Comparison of ENCODE assay signal across 13 cellular contexts in the genomic region with DNA sequence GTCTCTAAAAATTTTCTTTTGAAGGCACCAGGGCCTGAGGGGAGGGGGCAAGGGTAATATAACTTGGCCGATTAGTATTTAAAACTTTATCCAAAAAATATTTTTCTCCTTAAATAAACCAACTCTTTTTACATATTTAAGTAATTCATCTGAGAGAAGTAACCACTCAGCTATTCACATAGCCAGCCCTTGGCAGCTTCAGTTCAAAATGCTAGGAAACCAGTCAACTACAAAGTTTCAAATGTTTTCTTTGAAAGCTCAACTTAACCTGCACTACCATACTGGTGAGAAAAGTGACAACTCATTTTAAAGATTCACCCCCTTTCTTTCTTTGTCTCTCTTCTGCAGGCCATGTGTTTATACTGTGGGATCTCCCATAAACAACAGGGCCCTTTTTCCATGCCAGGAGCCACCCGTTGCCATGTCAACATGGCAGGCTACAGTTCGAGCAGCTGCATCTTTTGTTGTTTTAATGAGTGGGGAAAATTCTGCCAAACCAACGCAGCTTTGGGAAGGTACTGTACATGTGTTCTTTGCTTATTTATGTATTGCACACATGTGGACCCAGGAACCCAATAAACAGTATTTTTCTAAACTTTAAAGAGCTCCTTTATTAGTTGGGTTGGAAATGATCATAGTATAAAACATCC. TPM values are rescaled to one million over a fixed set of nuclear protein-coding genes. Genes with fewer than 3 reads are reported as not detected.
DNase-seq lines count a peak whose midpoint lies in the region; ATAC-seq and TF ChIP-seq lines count a peak whose summit lies in the region.
"Had no signal": no experiment of that assay in that cellular context is flagged by ENCODE, and none has a peak within 500 bp of the region (broad histone marks: within the 10 kb centered on the region; RNA-seq: fewer than 3 reads in every experiment).

No MANE protein-coding gene starts in this region.

- DNase-seq in C1 segment of cervical spinal cord (lab: John Stamatoyannopoulos, UW) (peak in 10 of 14 donors; percentile 13 to 60 (median 36)), NCI-H1694 treated with DMSO at 0.1 percent for 48 hours (lab: John Stamatoyannopoulos, UW) (peak; percentile 62), astrocyte of the hippocampus (ENCODE audit: low read depth, low spot score) (peak; percentile 82), midbrain (lab: John Stamatoyannopoulos, UW) (peak; percentile 79), vagina (ENCODE audit: extremely low spot score in 2 of 2) (no peak), testis (no peak)
- no peak for DNase-seq in activated CD4-positive, alpha-beta T cell treated with anti-CD3 and anti-CD28 coated beads for 36 hours
- DNase-seq: CD8-positive, alpha-beta memory T cell; heart right ventricle; naive thymus-derived CD8-positive, alpha-beta T cell; PC-3 had no signal

- 49 to 62% methylated on average over 4 of the region's 4 CpGs for WGBS in testis, 2 donors

- CTCF ChIA-PET in activated CD4-positive, alpha-beta T cell treated with anti-CD3 and anti-CD28 coated beads for 36 hours (lab: Charles Lee), result interaction anchor here (0.9 to 1.5 kb wide), 2 partner anchors 12 to 92 kb away, joined by 3 read pairs; no protein-coding TSS in a partner anchor

- no peak overlapping the region for H3K4me3 Mint-ChIP-seq in activated CD4-positive, alpha-beta T cell treated with anti-CD3 and anti-CD28 coated beads for 36 hours
- H3K4me3 Mint-ChIP-seq: CD8-positive, alpha-beta memory T cell; naive thymus-derived CD8-positive, alpha-beta T cell; WTC11 had no signal

- no peak for ATAC-seq in activated CD4-positive, alpha-beta T cell treated with anti-CD3 and anti-CD28 coated beads for 36 hours
- no peak for ATAC-seq in HG02623 (IDR thresholded peaks at IDR 0.05; ENCODE audit: unreplicated experiment)
- ATAC-seq: heart right ventricle; naive thymus-derived CD8-positive, alpha-beta T cell; PC-3; WTC11 had no signal

- H3K4me1 Mint-ChIP-seq in activated CD4-positive, alpha-beta T cell treated with anti-CD3 and anti-CD28 coated beads for 36 hours, result peaks cover 18% of the 10 kb centered on the region

- H3K27me3 Mint-ChIP-seq in activated CD4-positive, alpha-beta T cell treated with anti-CD3 and anti-CD28 coated beads for 36 hours, result no peaks in the 10 kb centered on the region
- H3K27me3 Mint-ChIP-seq: CD8-positive, alpha-beta memory T cell; naive thymus-derived CD8-positive, alpha-beta T cell had no signal

- H3K27ac Mint-ChIP-seq in activated CD4-positive, alpha-beta T cell treated with anti-CD3 and anti-CD28 coated beads for 36 hours, result no peak overlapping the region
- H3K27ac Mint-ChIP-seq: CD8-positive, alpha-beta memory T cell had no signal

- H3K4me1 ChIP-seq in vagina, result peaks cover 20% of the 10 kb centered on the region
- H3K4me1 ChIP-seq in testis, result no peaks in the 10 kb centered on the region

- no peak overlapping the region for H3K4me3 ChIP-seq in vagina
- no peak overlapping the region for H3K4me3 ChIP-seq in testis
- H3K4me3 ChIP-seq: heart right ventricle had no signal

- TF ChIP-seq CTCF in vagina (IDR thresholded peaks at IDR 0.05), result no peak
- TF ChIP-seq CTCF in testis (IDR thresholded peaks at IDR 0.05), result no peak

- H3K36me3 Mint-ChIP-seq in activated CD4-positive, alpha-beta T cell treated with anti-CD3 and anti-CD28 coated beads for 36 hours (ENCODE audit: low read depth), result peaks cover 7% of the 10 kb centered on the region

- no peaks in the 10 kb centered on the region for H3K9me3 Mint-ChIP-seq in activated CD4-positive, alpha-beta T cell treated with anti-CD3 and anti-CD28 coated beads for 36 hours (ENCODE audit: low read depth)
- H3K9me3 Mint-ChIP-seq: naive thymus-derived CD8-positive, alpha-beta T cell; WTC11 had no signal

- H3K27me3 ChIP-seq in vagina, result no peaks in the 10 kb centered on the region
- no peaks in the 10 kb centered on the region for H3K27me3 ChIP-seq in testis
- H3K27me3 ChIP-seq: heart right ventricle had no signal

- no peak overlapping the region for H3K27ac ChIP-seq in vagina
- no peak overlapping the region for H3K27ac ChIP-seq in testis
- H3K27ac ChIP-seq: heart right ventricle had no signal

- TF ChIP-seq POLR2A in vagina (IDR thresholded peaks at IDR 0.05), result no peak
- no peak for TF ChIP-seq POLR2A in testis (IDR thresholded peaks at IDR 0.05)

- H3K9me3 ChIP-seq in vagina (no peaks in the 10 kb centered on the region), testis (no peaks in the 10 kb centered on the region)
- H3K9me3 ChIP-seq: heart right ventricle had no signal

- POLR2A ChIA-PET in activated CD4-positive, alpha-beta T cell treated with anti-CD3 and anti-CD28 coated beads for 36 hours (lab: Charles Lee), result no interaction called here

- intact Hi-C loops in vagina (cut with DNase I), result no loop called here
- intact Hi-C loops in activated CD4-positive, alpha-beta T cell treated with anti-CD3 and anti-CD28 coated beads for 36 hours (cut with DNase I, micrococcal nuclease), result no loop called here
- intact Hi-C loops in testis (cut with DNase I; ENCODE audit: low total_unique reads), result no loop called here

- H3K36me3 ChIP-seq in vagina, result no peaks in the 10 kb centered on the region
- H3K36me3 ChIP-seq in testis (ENCODE audit: low read depth, missing control alignments), result no peaks in the 10 kb centered on the region
- H3K36me3 ChIP-seq: heart right ventricle had no signal

RNA-seq across cellular contexts. Expression of a gene that starts 46.3 kb away (rescaled TPM):
- total RNA-seq in vagina (305 TPM), testis (10 to 100 TPM; 80.4 to 95.0 TPM)
- 1 to 10 TPM; 8.9 to 9.5 TPM for total RNA-seq in activated CD4-positive, alpha-beta T cell treated with anti-CD3 and anti-CD28 coated beads for 36 hours
- 31.4 TPM for polyA plus RNA-seq in testis (ENCODE audit: insufficient read depth, low read depth, low replicate concordance)

Comparison
In these comparisons a context has a peak if more than half of its experiments do, and no peak if none do; other contexts are left out.
1. DNase-seq: peak in C1 segment of cervical spinal cord (10 of 14), NCI-H1694 treated with DMSO at 0.1 percent for 48 hours (single experiment), astrocyte of the hippocampus (single experiment) and midbrain (single experiment); none in vagina (0 of 2), activated CD4-positive, alpha-beta T cell treated with anti-CD3 and anti-CD28 coated beads for 36 hours (single experiment) and testis (single experiment).
2. RNA of a gene that starts 46.3 kb away (total RNA-seq): 305 TPM in vagina (single experiment) and 80.4 to 95.0 TPM in testis; 8.9 to 9.5 TPM in activated CD4-positive, alpha-beta T cell treated with anti-CD3 and anti-CD28 coated beads for 36 hours; every median in the first group is over 4 times any median in the second.